ENCODE assay signal across 8 cellular contexts in the genomic region with DNA sequence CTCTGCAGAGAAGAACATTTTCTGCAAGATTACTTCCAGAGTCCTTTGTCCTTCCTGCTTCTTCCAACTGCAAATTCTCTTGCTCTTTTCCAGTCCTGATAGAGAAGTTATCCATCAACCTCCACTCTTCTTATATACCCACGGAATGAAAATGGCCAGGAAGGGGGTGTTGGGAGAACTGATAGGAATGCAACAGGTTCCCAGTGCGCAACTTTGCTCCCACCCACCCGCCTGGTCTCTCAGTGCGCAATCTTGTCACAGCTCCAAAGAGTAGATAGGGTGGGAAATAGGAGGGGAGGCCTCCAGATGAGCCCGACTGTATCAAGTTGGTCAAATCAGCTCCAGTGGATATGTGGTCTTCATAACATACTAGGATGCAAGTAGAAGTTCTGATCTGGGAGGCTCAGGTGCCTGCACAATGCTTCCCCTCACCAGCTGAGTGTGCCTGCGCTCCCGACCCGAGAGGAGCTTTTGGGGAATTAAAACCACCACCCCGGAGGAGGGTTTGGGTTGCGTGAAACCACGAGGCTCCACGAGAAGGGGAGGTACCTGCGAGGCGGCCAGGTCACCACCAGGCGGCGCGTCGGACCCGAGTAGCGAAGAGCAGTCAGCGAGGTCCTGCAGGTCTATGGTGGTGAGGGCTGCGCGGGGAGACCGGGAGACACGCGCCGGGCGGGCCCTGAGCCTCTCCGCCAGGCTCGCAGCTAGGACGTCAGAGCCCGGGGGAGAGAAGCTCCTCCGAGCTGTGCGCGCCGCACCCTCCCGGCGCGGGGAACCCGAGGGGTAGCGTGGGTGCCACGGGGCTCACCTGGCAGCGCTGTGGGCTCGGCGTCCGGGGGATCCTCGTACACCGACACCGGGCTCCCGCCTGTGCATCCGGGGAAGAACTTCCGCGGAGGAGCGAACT. TPM values are rescaled to one million over a fixed set of nuclear protein-coding genes. Genes with fewer than 3 reads are reported as not detected.
DNase-seq lines count a peak whose midpoint lies in the region; ATAC-seq and TF ChIP-seq lines count a peak whose summit lies in the region.

No MANE protein-coding gene starts in this region.

- WGBS in sigmoid colon, 2 donors, result 4 to 5% methylated on average over 54 of the region's 54 CpGs

- H4K20me1 ChIP-seq in OCI-LY7 (ENCODE audit: insufficient read depth, low read length), result 0 out of 2 replicates have a peak, but pooled peaks cover 4% of the 10 kb centered on the region

- H3K9me2 ChIP-seq in OCI-LY7 (ENCODE audit: insufficient read depth, low read length), result no peaks in the 10 kb centered on the region

- H3K79me2 ChIP-seq in OCI-LY7 (ENCODE audit: insufficient read depth, low read depth, low read length), result no peaks in the 10 kb centered on the region

- no TSS peak for BruUV-seq in OCI-LY7 (replicated peaks; lab: Mats Ljungman, UMichigan)

- H3K9me3 ChIP-seq in HUES6 (ENCODE audit: control insufficient read depth, insufficient read depth, low read depth, low read length), result no peaks in the 10 kb centered on the region
- no peaks in the 10 kb centered on the region for H3K9me3 ChIP-seq in OCI-LY7 (ENCODE audit: low read length)
- no peaks in the 10 kb centered on the region for H3K9me3 ChIP-seq in cardiac muscle cell (ENCODE audit: low read depth)
- no peaks in the 10 kb centered on the region for H3K9me3 ChIP-seq in sigmoid colon

- H3K9me3 Mint-ChIP-seq in activated T-helper 17 cell treated with anti-CD3 and anti-CD28 coated beads, Interleukin-2, amount 50 U/mL, for 72 hours, result no peaks in the 10 kb centered on the region

- CTCF ChIA-PET in OCI-LY7 (lab: Charles Lee; ENCODE audit: unreplicated experiment), result no interaction called here

- peaks cover 75% of the 10 kb centered on the region for H3K27me3 Mint-ChIP-seq in activated T-helper 17 cell treated with anti-CD3 and anti-CD28 coated beads, Interleukin-2, amount 50 U/mL, for 72 hours

- intact Hi-C loops in OCI-LY7 (cut with micrococcal nuclease; ENCODE audit: unreplicated experiment) (loop anchor here (2.0 to 5.0 kb wide), 2 partner anchors 81 to 467 kb away; partner anchors contain the start of genes DHX29 and MTREX), sigmoid colon (cut with DNase I) (no loop called here)

- H3K4me2 ChIP-seq in OCI-LY7 (ENCODE audit: low read length), result peak overlapping the region; percentile 90

- peak; percentile 94 for DNase-seq in DMS 273 (lab: John Stamatoyannopoulos, UW; ENCODE audit: unreplicated experiment)
- DNase-seq in OCI-LY7 (ENCODE audit: low spot score), result peak; percentile 74
- peak; percentile 59 to 80 for DNase-seq in cardiac muscle cell (ENCODE audit: low read depth in 1 of 2, low spot score in 1 of 2)
- no peak for DNase-seq in sigmoid colon

- peak overlapping the region; percentile 1 for H3K9ac ChIP-seq in HUES6 (ENCODE audit: low read length)

- H3K27me3 ChIP-seq in HUES6 (ENCODE audit: control insufficient read depth, insufficient read depth, low read length) (peaks cover 100% of the 10 kb centered on the region), cardiac muscle cell (peaks cover 100% of the 10 kb centered on the region), sigmoid colon (peaks cover 90 to 100% (median 100%) of the 10 kb centered on the region in 3 donors)

- no peak for TF ChIP-seq EP300 in sigmoid colon (IDR thresholded peaks at IDR 0.05)

- ATAC-seq in GM21367 (IDR thresholded peaks at IDR 0.05; ENCODE audit: unreplicated experiment) (peak; percentile 62), GM21381 (IDR thresholded peaks at IDR 0.05; ENCODE audit: unreplicated experiment) (no peak)
- ATAC-seq in activated T-helper 17 cell treated with anti-CD3 and anti-CD28 coated beads, Interleukin-2, amount 50 U/mL, for 72 hours (replicated peaks), result peak; percentile 51

- H3K36me3 Mint-ChIP-seq in activated T-helper 17 cell treated with anti-CD3 and anti-CD28 coated beads, Interleukin-2, amount 50 U/mL, for 72 hours (ENCODE audit: low read depth), result peaks cover 6% of the 10 kb centered on the region

- H3K36me3 ChIP-seq in HUES6 (ENCODE audit: control insufficient read depth, insufficient read depth, low read length) (no peaks in the 10 kb centered on the region), OCI-LY7 (ENCODE audit: insufficient read depth, low read length) (no peaks in the 10 kb centered on the region), cardiac muscle cell (no peaks in the 10 kb centered on the region), sigmoid colon (no peaks in the 10 kb centered on the region)

- H3K4me3 ChIP-seq in HUES6 (ENCODE audit: low read depth, low read length) (peak overlapping the region; percentile 65), OCI-LY7 (ENCODE audit: low read depth, low read length, poor library complexity, severe bottlenecking) (peak overlapping the region; percentile 66), cardiac muscle cell (peak overlapping the region; percentile 31), sigmoid colon (peak overlapping the region in 3 of 4 donors; percentile 22 to 39 (median 36))

- POLR2A ChIA-PET in OCI-LY7 (lab: Charles Lee), result no interaction called here

- H3K27ac Mint-ChIP-seq in activated T-helper 17 cell treated with anti-CD3 and anti-CD28 coated beads, Interleukin-2, amount 50 U/mL, for 72 hours, result no peak overlapping the region

- no peak overlapping the region for H3K27ac ChIP-seq in HUES6 (ENCODE audit: low read depth, low read length)
- H3K27ac ChIP-seq in OCI-LY7 (ENCODE audit: low read depth, low read length, poor library complexity, severe bottlenecking), result no peak overlapping the region
- H3K27ac ChIP-seq in cardiac muscle cell, result no peak overlapping the region
- no peak overlapping the region for H3K27ac ChIP-seq in sigmoid colon

- TF ChIP-seq CTCF in OCI-LY7 (conservative IDR thresholded peaks at IDR 0.05; ENCODE audit: low read length) (peak; percentile 80), cardiac muscle cell (IDR thresholded peaks at IDR 0.05; ENCODE audit: low read depth, low read length) (peak; percentile 62), sigmoid colon (IDR thresholded peaks at IDR 0.05) (no peak)

- peak overlapping the region; percentile 68; the same call in 1 of the 2 replicates for H2AFZ ChIP-seq in OCI-LY7 (ENCODE audit: low read length)

- H3K4me3 Mint-ChIP-seq in activated T-helper 17 cell treated with anti-CD3 and anti-CD28 coated beads, Interleukin-2, amount 50 U/mL, for 72 hours, result peak overlapping the region; percentile 77

- H3K4me1 ChIP-seq in HUES6 (ENCODE audit: control insufficient read depth, insufficient read depth, low read length) (peaks cover 24% of the 10 kb centered on the region), OCI-LY7 (ENCODE audit: insufficient read depth, low read length, poor library complexity, severe bottlenecking) (peaks cover 11% of the 10 kb centered on the region), cardiac muscle cell (ENCODE audit: low read depth) (no peaks in the 10 kb centered on the region), sigmoid colon (peaks cover 0 to 27% (median 23%) of the 10 kb centered on the region in 4 donors)

- no peak for TF ChIP-seq POLR2A in sigmoid colon (IDR thresholded peaks at IDR 0.05)

- H3K4me1 Mint-ChIP-seq in activated T-helper 17 cell treated with anti-CD3 and anti-CD28 coated beads, Interleukin-2, amount 50 U/mL, for 72 hours, result peaks cover 7% of the 10 kb centered on the region

RNA-seq across cellular contexts. Expression of gene MCIDAS, which starts 0.8 kb away (rescaled TPM):
- total RNA-seq in OCI-LY7 (2014; rRNA removed; shearing (Covaris generic)), result not detected in 2 replicates
- total RNA-seq in OCI-LY7 (2022) (0.21 TPM in 1 of 2 replicates, not detected in the other), cardiac muscle cell (not detected in 2 replicates), sigmoid colon (not detected)
- under 1 TPM in 1 of 2 donors, not detected in 1; 0.16 TPM for total RNA-seq in activated T-helper 17 cell treated with anti-CD3 and anti-CD28 coated beads, Interleukin-2, amount 50 U/mL, for 72 hours
- polyA plus RNA-seq in cardiac muscle cell (0.49 TPM in 1 of 2 replicates, not detected in the other), sigmoid colon (1 to 10 TPM in 1 of 3 donors, under 1 TPM in 1, not detected in 1; 0.15 to 3.6 TPM)

RNA-seq across cellular contexts. Expression of gene CCNO, which starts 7.1 kb away (rescaled TPM):
- 1.3 and 2.4 TPM in 2 replicates for total RNA-seq in OCI-LY7 (2014; rRNA removed; shearing (Covaris generic))
- total RNA-seq in OCI-LY7 (2022) (2.3 and 3.3 TPM in 2 replicates), cardiac muscle cell (0.14 and 0.51 TPM in 2 replicates), sigmoid colon (not detected)
- not detected for total RNA-seq in activated T-helper 17 cell treated with anti-CD3 and anti-CD28 coated beads, Interleukin-2, amount 50 U/mL, for 72 hours
- polyA plus RNA-seq in cardiac muscle cell (0.12 and 0.72 TPM in 2 replicates), sigmoid colon (1 to 10 TPM in 1 of 3 donors, not detected in 2; 2.0 TPM)

RNA-seq across cellular contexts. Expression of gene CDC20B, which starts 53.3 kb away (rescaled TPM):
- total RNA-seq in OCI-LY7 (2014; rRNA removed; shearing (Covaris generic)), result not detected in 2 replicates
- total RNA-seq in OCI-LY7 (2022) (not detected in 2 replicates), cardiac muscle cell (0.32 and 0.45 TPM in 2 replicates), sigmoid colon (not detected)
- total RNA-seq in activated T-helper 17 cell treated with anti-CD3 and anti-CD28 coated beads, Interleukin-2, amount 50 U/mL, for 72 hours, result not detected
- polyA plus RNA-seq in cardiac muscle cell (0.39 and 0.89 TPM in 2 replicates), sigmoid colon (not detected)

Comparison
In these comparisons a context has a peak if more than half of its experiments do, and no peak if none do; other contexts are left out.
1. CTCF ChIP-seq: peak in OCI-LY7 (single experiment) and cardiac muscle cell (single experiment); none in sigmoid colon (0 of 4).
2. Peak in every context shown above with its lines, with median percentiles within 50 percentile points of each other: H3K4me3 ChIP-seq.